In genomic region chr9:35488566-35489312, GRCh38 we compare ENCODE assay signal across 8 cellular contexts. TPM values are rescaled to one million over a fixed set of nuclear protein-coding genes. Genes with fewer than 3 reads are reported as not detected.
DNase-seq lines count a peak whose midpoint lies in the region; ATAC-seq and TF ChIP-seq lines count a peak whose summit lies in the region.

No MANE protein-coding gene starts in this region.

- H3K4me1 ChIP-seq in BE2C (no peaks in the 10 kb centered on the region), ectodermal cell (ENCODE audit: control insufficient read depth, insufficient read depth, low read length) (peaks cover 7% of the 10 kb centered on the region)

- H3K36me3 Mint-ChIP-seq in nephron (ENCODE audit: low read depth) = no peaks in the 10 kb centered on the region

- DNase-seq in BE2C = no peak
- peak; percentile 4 for DNase-seq in NCI-H774 (lab: John Stamatoyannopoulos, UW)
- no peak for DNase-seq in erythroblast (lab: John Stamatoyannopoulos, UW)
- DNase-seq in SHP77 treated with DMSO at 0.1 percent for 48 hours (lab: John Stamatoyannopoulos, UW) = no peak

- no peaks in the 10 kb centered on the region for H3K9me3 Mint-ChIP-seq in nephron

- no peak for TF ChIP-seq POLR2A in erythroblast (IDR thresholded peaks at IDR 0.05; ENCODE audit: low read length)

- TF ChIP-seq CTCF in BE2C (IDR thresholded peaks at IDR 0.05; ENCODE audit: low read depth, low read length) = no peak
- TF ChIP-seq CTCF in nephron (IDR thresholded peaks at IDR 0.05; ENCODE audit: unreplicated experiment in 3 of 3) = no peak

- H3K27me3 Mint-ChIP-seq in nephron (ENCODE audit: low read depth) = no peaks in the 10 kb centered on the region

- 62 to 67% methylated on average over 10 of the region's 10 CpGs for WGBS in ectodermal cell, 2 experiments

- peaks cover 40% of the 10 kb centered on the region for H3K4me1 Mint-ChIP-seq in nephron

- no peaks in the 10 kb centered on the region for H3K27me3 ChIP-seq in BE2C
- peaks cover 8% of the 10 kb centered on the region for H3K27me3 ChIP-seq in ectodermal cell (ENCODE audit: control insufficient read depth, insufficient read depth, low read length, poor library complexity, severe bottlenecking)

- H3K4me3 ChIP-seq in BE2C (ENCODE audit: low read depth, low read length) (peak overlapping the region; percentile 63), ectodermal cell (ENCODE audit: insufficient read depth, low read depth, low read length) (peak overlapping the region; percentile 49)

- ATAC-seq in HG02973 (IDR thresholded peaks at IDR 0.05; ENCODE audit: unreplicated experiment) (no peak), HG03469 (IDR thresholded peaks at IDR 0.05; ENCODE audit: unreplicated experiment) (no peak)

- no peaks in the 10 kb centered on the region for H3K9me3 ChIP-seq in BE2C
- H3K9me3 ChIP-seq in ectodermal cell (ENCODE audit: control insufficient read depth, low read length) = no peaks in the 10 kb centered on the region

- H3K36me3 ChIP-seq in BE2C (no peaks in the 10 kb centered on the region), ectodermal cell (ENCODE audit: control insufficient read depth, insufficient read depth, low read length) (no peaks in the 10 kb centered on the region)

- H3K27ac ChIP-seq in ectodermal cell (ENCODE audit: insufficient read depth, low read depth, low read length, poor library complexity, severe bottlenecking) = no peak overlapping the region

- H3K4me3 Mint-ChIP-seq in nephron = peak overlapping the region; percentile 95 to 98 (median 97)

- peak overlapping the region; percentile 93 to 97 (median 95) for H3K27ac Mint-ChIP-seq in nephron

RNA-seq across cellular contexts. Expression of gene RUSC2, which starts 1.2 kb away (rescaled TPM):
- 12.2 TPM for polyA plus RNA-seq in BE2C (2012; ENCODE audit: insufficient read depth, insufficient read length, low read depth)
- polyA plus RNA-seq in ectodermal cell (2013, experiment 1 of 4) = 11.7 TPM
- polyA plus RNA-seq in ectodermal cell (2013, experiment 2 of 4) = 14.0 TPM
- polyA plus RNA-seq in ectodermal cell (2013, experiment 3 of 4) = 8.6 TPM
- 9.4 TPM for polyA plus RNA-seq in ectodermal cell (2013, experiment 4 of 4)
